21 cellular contexts compared by ENCODE assay signal in genomic region chr1:2180297-2181245, GRCh38. TPM values are rescaled to one million over a fixed set of nuclear protein-coding genes. Genes with fewer than 3 reads are reported as not detected.
DNase-seq lines count a peak whose midpoint lies in the region; FAIRE-seq and TF ChIP-seq lines count a peak whose summit lies in the region.
"Had no signal": no experiment of that assay in that cellular context is flagged by ENCODE, and none has a peak within 500 bp of the region (broad histone marks: within the 10 kb centered on the region; RNA-seq: fewer than 3 reads in every experiment).

No MANE protein-coding gene starts in this region.

- no peak overlapping the region for H3K27ac Mint-ChIP-seq in endothelial cell (ENCODE audit: unreplicated experiment)
- H3K27ac Mint-ChIP-seq: activated CD4-positive, alpha-beta memory T cell treated with anti-CD3 and anti-CD28 coated beads, Interleukin-2, amount 10 ng/mL, durations not matched to agents 7 days and 5 days; natural killer cell had no signal

- TF ChIP-seq CTCF in endothelial cell (IDR thresholded peaks at IDR 0.05; ENCODE audit: unreplicated experiment): no peak

- FAIRE-seq in GM12891 (lab: Jason Lieb, UNC): no peak
- FAIRE-seq: small intestine had no signal

- no peak for TF ChIP-seq POLR2A in GM12891 (IDR thresholded peaks at IDR 0.05; ENCODE audit: low read depth, low read length)

- peaks cover 15% of the 10 kb centered on the region for H3K36me3 Mint-ChIP-seq in endothelial cell (ENCODE audit: low read depth, unreplicated experiment)
- H3K36me3 Mint-ChIP-seq: natural killer cell had no signal

- DNase-seq in GM12891 (ENCODE audit: insufficient read length, low spot score) (no peak), M059J (ENCODE audit: low read depth) (peak; percentile 66), endothelial cell (ENCODE audit: low spot score) (no peak), occipital lobe (lab: John Stamatoyannopoulos, UW) (peak; percentile 36), NCI-H1436 treated with DMSO at 0.1 percent for 48 hours (lab: John Stamatoyannopoulos, UW) (no peak), SW 1271 (lab: John Stamatoyannopoulos, UW) (no peak)
- DNase-seq in activated CD4-positive, CD25-positive, alpha-beta regulatory T cell treated with anti-CD3 and anti-CD28 coated beads, Interleukin-2, amount 50 U/mL, for 72 hours: no peak
- DNase-seq: activated CD4-positive, alpha-beta memory T cell treated with anti-CD3 and anti-CD28 coated beads, Interleukin-2, amount 10 ng/mL, durations not matched to agents 7 days and 5 days; activated CD4-positive, CD25-positive, alpha-beta regulatory T cell; activated naive CD4-positive, alpha-beta T cell treated with anti-CD3 and anti-CD28 coated beads, Interleukin-2, amount 50 U/mL, for 16 hours; activated T-cell treated with anti-CD3 and anti-CD28 coated beads, Interleukin-2, amount 50 U/mL, for 4 hours; central memory CD4-positive, alpha-beta T cell; DND-41; left colon; natural killer cell; NCI-H1092; NCI-H2029 treated with DMSO at 0.1 percent for 48 hours; NCI-H524; small intestine; stimulated activated naive CD4-positive, alpha-beta T cell; T-helper 9 cell had no signal

- H3K4me3 Mint-ChIP-seq in endothelial cell (ENCODE audit: unreplicated experiment): peak overlapping the region; percentile 51
- H3K4me3 Mint-ChIP-seq: activated CD4-positive, alpha-beta memory T cell treated with anti-CD3 and anti-CD28 coated beads, Interleukin-2, amount 10 ng/mL, durations not matched to agents 7 days and 5 days; activated T-cell treated with anti-CD3 and anti-CD28 coated beads, Interleukin-2, amount 50 U/mL, for 4 hours; natural killer cell had no signal

- H3K4me1 Mint-ChIP-seq in endothelial cell (ENCODE audit: unreplicated experiment): peaks cover 2% of the 10 kb centered on the region
- H3K4me1 Mint-ChIP-seq: activated CD4-positive, alpha-beta memory T cell treated with anti-CD3 and anti-CD28 coated beads, Interleukin-2, amount 10 ng/mL, durations not matched to agents 7 days and 5 days had no signal

- H3K27me3 Mint-ChIP-seq in endothelial cell (ENCODE audit: unreplicated experiment): peaks cover 17% of the 10 kb centered on the region
- H3K27me3 Mint-ChIP-seq: activated CD4-positive, alpha-beta memory T cell treated with anti-CD3 and anti-CD28 coated beads, Interleukin-2, amount 10 ng/mL, durations not matched to agents 7 days and 5 days had no signal

- no peaks in the 10 kb centered on the region for H3K9me3 Mint-ChIP-seq in endothelial cell (ENCODE audit: unreplicated experiment)
- H3K9me3 Mint-ChIP-seq: activated CD4-positive, alpha-beta memory T cell treated with anti-CD3 and anti-CD28 coated beads, Interleukin-2, amount 10 ng/mL, durations not matched to agents 7 days and 5 days; activated T-cell treated with anti-CD3 and anti-CD28 coated beads, Interleukin-2, amount 50 U/mL, for 4 hours; natural killer cell had no signal

TF ChIP-seq in GM12891, 5 proteins besides CTCF, POLR2A, EP300 and RAD21:
- TF ChIP-seq POLR2AphosphoS5 (IDR thresholded peaks at IDR 0.05; ENCODE audit: low read depth, low read length) (no peak), POU2F2 (IDR thresholded peaks at IDR 0.05; ENCODE audit: low read depth, low read length) (0 out of 2 replicates have a peak, but pooled peaks have one; percentile 27)

RNA-seq across cellular contexts. Expression of gene FAAP20, which starts 14.0 kb away (rescaled TPM):
- 47.2 TPM for polyA plus RNA-seq in GM12891 (2012; ENCODE audit: low read depth, missing spikeins)
- 12.8 and 23.1 TPM in 2 replicates for total RNA-seq in M059J (2014; rRNA removed; shearing (Covaris generic))
- 118 TPM for total RNA-seq in endothelial cell (ENCODE audit: unreplicated experiment)
- 20.3 TPM for total RNA-seq in occipital lobe

RNA-seq across cellular contexts. Expression of gene SKI, which starts 47.5 kb away (rescaled TPM):
- 3.2 TPM for polyA plus RNA-seq in GM12891 (2012; ENCODE audit: low read depth, missing spikeins)
- total RNA-seq in M059J (2014; rRNA removed; shearing (Covaris generic)): 3.5 and 13.8 TPM in 2 replicates
- total RNA-seq in endothelial cell (ENCODE audit: unreplicated experiment) (73.3 TPM), occipital lobe (19.3 TPM)

Comparison
In these comparisons a context has a peak if more than half of its experiments do, and no peak if none do; other contexts are left out.
1. DNase-seq: peak in M059J (single experiment) and occipital lobe (single experiment); none in GM12891 (single experiment), endothelial cell (single experiment), activated CD4-positive, CD25-positive, alpha-beta regulatory T cell treated with anti-CD3 and anti-CD28 coated beads, Interleukin-2, amount 50 U/mL, for 72 hours (single experiment), NCI-H1436 treated with DMSO at 0.1 percent for 48 hours (single experiment) and SW 1271 (0 of 2).